In genomic region chr7:82841828-82842227, GRCh38 we compare ENCODE assay signal across 18 cellular contexts.
"Had no signal": no experiment of that assay in that cellular context is flagged by ENCODE, and none has a peak within 500 bp of the region (broad histone marks: within the 10 kb centered on the region; RNA-seq: fewer than 3 reads in every experiment).

No MANE protein-coding gene starts in this region.

- H3K9me3 ChIP-seq: adrenal gland, esophagus muscularis mucosa, prostate gland, right atrium auricular region, stomach had no signal

- H3K27ac ChIP-seq: adrenal gland, esophagus muscularis mucosa, left ventricle myocardium inferior, prostate gland, right atrium auricular region, skin epidermis, stomach had no signal

- H3K36me3 Mint-ChIP-seq: activated naive CD4-positive, alpha-beta T cell treated with anti-CD3 and anti-CD28 coated beads, Interleukin-2, amount 50 U/mL, for 72 hours; immature natural killer cell; stimulated activated effector memory CD8-positive, alpha-beta T cell treated with anti-CD3 and anti-CD28 coated beads, Interleukin-12 subunit alpha, Interleukin-12 subunit beta, amount 100 ng/mL, for 72 hours had no signal

- DNase-seq: activated CD4-positive, alpha-beta T cell treated with anti-CD3 and anti-CD28 coated beads, Interleukin-2, amount 50 U/mL, for 48 hours; activated gamma-delta T cell treated with Interleukin-2 at 50 U/mL for 16 hours; adrenal gland; dermis blood vessel endothelial cell; effector memory CD4-positive, alpha-beta T cell; immature natural killer cell; kidney glomerular epithelial cell; left ventricle myocardium inferior; mammary epithelial cell; stimulated activated CD4-positive, alpha-beta T cell treated with anti-CD3 and anti-CD28 coated beads, Interleukin-4, amount 100 ng/mL, for 1 hour; stomach; trophoblast cell had no signal

- H3K4me3 Mint-ChIP-seq: immature natural killer cell; stimulated activated effector memory CD8-positive, alpha-beta T cell treated with anti-CD3 and anti-CD28 coated beads, Interleukin-12 subunit alpha, Interleukin-12 subunit beta, amount 100 ng/mL, for 72 hours had no signal

- H3K4me1 ChIP-seq: adrenal gland, esophagus muscularis mucosa, left ventricle myocardium inferior, prostate gland, right atrium auricular region, stomach had no signal

- H3K4me3 ChIP-seq: adrenal gland, esophagus muscularis mucosa, left ventricle myocardium inferior, prostate gland, right atrium auricular region, skin epidermis, stomach had no signal

- H3K36me3 ChIP-seq: adrenal gland, esophagus muscularis mucosa, left ventricle myocardium inferior, prostate gland, right atrium auricular region, stomach had no signal

- H3K27me3 ChIP-seq: adrenal gland, esophagus muscularis mucosa, right atrium auricular region, stomach had no signal

- ATAC-seq: activated naive CD4-positive, alpha-beta T cell treated with anti-CD3 and anti-CD28 coated beads, Interleukin-2, amount 50 U/mL, for 72 hours; stimulated activated effector memory CD8-positive, alpha-beta T cell treated with anti-CD3 and anti-CD28 coated beads, Interleukin-12 subunit alpha, Interleukin-12 subunit beta, amount 100 ng/mL, for 72 hours had no signal

- H3K27ac Mint-ChIP-seq: activated naive CD4-positive, alpha-beta T cell treated with anti-CD3 and anti-CD28 coated beads, Interleukin-2, amount 50 U/mL, for 72 hours; immature natural killer cell; stimulated activated effector memory CD8-positive, alpha-beta T cell treated with anti-CD3 and anti-CD28 coated beads, Interleukin-12 subunit alpha, Interleukin-12 subunit beta, amount 100 ng/mL, for 72 hours had no signal

- H3K4me1 Mint-ChIP-seq: immature natural killer cell; stimulated activated effector memory CD8-positive, alpha-beta T cell treated with anti-CD3 and anti-CD28 coated beads, Interleukin-12 subunit alpha, Interleukin-12 subunit beta, amount 100 ng/mL, for 72 hours had no signal
